ENCODE assay signal across 24 cellular contexts in genomic region chr10:3074985-3075600, GRCh38. TPM values are rescaled to one million over a fixed set of nuclear protein-coding genes. Genes with fewer than 3 reads are reported as not detected.
DNase-seq lines count a peak whose midpoint lies in the region; ATAC-seq, FAIRE-seq and TF ChIP-seq lines count a peak whose summit lies in the region.
"Had no signal": no experiment of that assay in that cellular context is flagged by ENCODE, and none has a peak within 500 bp of the region (broad histone marks: within the 10 kb centered on the region; RNA-seq: fewer than 3 reads in every experiment).

No MANE protein-coding gene starts in this region.

- FAIRE-seq in G401.6 (lab: Jason Lieb, UNC) (peak; percentile 21), small intestine (lab: Jason Lieb, UNC) (no peak)
- FAIRE-seq: A549, D721Med had no signal

- no peaks in the 10 kb centered on the region for H3K9me3 ChIP-seq in small intestine (ENCODE audit: control insufficient read depth, low read depth)
- H3K9me3 ChIP-seq: A549, HAP-1, SK-N-SH had no signal

- H3K9me3 Mint-ChIP-seq in brain (peaks cover 0 to 3% (median 0%) of the 10 kb centered on the region in 5 experiments), osteocyte (ENCODE audit: unreplicated experiment) (no peaks in the 10 kb centered on the region)

- H3K27ac Mint-ChIP-seq in brain (peak overlapping the region in 3 of 5 experiments; percentile 0 to 66 (median 4)), osteocyte (ENCODE audit: unreplicated experiment) (peak overlapping the region; percentile 69)
- H3K27ac Mint-ChIP-seq: B cell had no signal

- no peak for ATAC-seq in HG03354 (IDR thresholded peaks at IDR 0.05; ENCODE audit: poor library complexity, severe bottlenecking, unreplicated experiment)
- ATAC-seq: A549 had no signal

- no peak overlapping the region for H3K4me3 Mint-ChIP-seq in brain
- H3K4me3 Mint-ChIP-seq in osteocyte (ENCODE audit: unreplicated experiment), result no peak overlapping the region
- H3K4me3 Mint-ChIP-seq: B cell, CD14-positive monocyte had no signal

- no peak for DNase-seq in RWPE1 (ENCODE audit: low spot score)
- DNase-seq in osteocyte (ENCODE audit: extremely low spot score, unreplicated experiment), result no peak
- no peak for DNase-seq in NCI-H226
- no peak for DNase-seq in NCI-H1105 treated with DMSO at 0.1 percent for 48 hours (lab: John Stamatoyannopoulos, UW)
- no peak for DNase-seq in small intestine
- DNase-seq: DMS53, IMR-90, NCI-H1105, NCI-H2029 treated with DMSO at 0.1 percent for 48 hours, NCI-H2171 treated with DMSO at 0.1 percent for 48 hours, NCI-H446 treated with DMSO at 0.1 percent for 48 hours, NCI-H526 treated with DMSO at 0.1 percent for 48 hours, RPMI8226, SHP77 treated with DMSO at 0.1 percent for 48 hours, SK-N-SH had no signal

- CTCF ChIA-PET in RWPE1 (lab: Yijun Ruan, JAX), result interaction anchor here (0.7 kb wide), 1 partner anchor 46 kb away, joined by 4 read pairs; no protein-coding TSS in a partner anchor

- H3K36me3 ChIP-seq in small intestine (ENCODE audit: control insufficient read depth in 2 of 2, insufficient read depth in 2 of 2, low read length in 2 of 2), result peaks cover 0 to 4% of the 10 kb centered on the region in 2 donors

- POLR2A ChIA-PET in RWPE1 (lab: Yijun Ruan, JAX; ENCODE audit: low non-redundant PET), result no interaction called here

- H3K27ac ChIP-seq in RWPE1 (peak overlapping the region; percentile 55; the same call in 1 of the 2 replicates), small intestine (ENCODE audit: low read depth in 1 of 2, low read length in 1 of 2) (no peak overlapping the region)
- H3K27ac ChIP-seq: KMS-11 had no signal

- TF ChIP-seq CTCF in RWPE1 (conservative IDR thresholded peaks at IDR 0.05; ENCODE audit: low read depth), result no peak
- no peak for TF ChIP-seq CTCF in brain (conservative IDR thresholded peaks at IDR 0.05)
- no peak for TF ChIP-seq CTCF in osteocyte (IDR thresholded peaks at IDR 0.05)

- H3K4me1 Mint-ChIP-seq in brain (peaks cover 81% of the 10 kb centered on the region), osteocyte (ENCODE audit: unreplicated experiment) (peaks cover 78% of the 10 kb centered on the region)

- 85 to 86% (median 86%) methylated on average over 10 of the region's 10 CpGs for WGBS in small intestine, 3 donors

- H3K36me3 Mint-ChIP-seq in brain, result peaks cover 76% of the 10 kb centered on the region
- H3K36me3 Mint-ChIP-seq in osteocyte (ENCODE audit: unreplicated experiment), result peaks cover 19% of the 10 kb centered on the region

- H3K27me3 ChIP-seq in small intestine (ENCODE audit: control insufficient read depth in 2 of 2, insufficient read depth in 2 of 2, low read length in 2 of 2), result no peaks in the 10 kb centered on the region

- H3K27me3 Mint-ChIP-seq in brain, result no peaks in the 10 kb centered on the region
- H3K27me3 Mint-ChIP-seq in osteocyte (ENCODE audit: unreplicated experiment), result no peaks in the 10 kb centered on the region
- H3K27me3 Mint-ChIP-seq: B cell had no signal

- H3K4me3 ChIP-seq in small intestine (ENCODE audit: low read depth in 1 of 2, low read length in 2 of 2), result no peak overlapping the region
- H3K4me3 ChIP-seq: A549, HAP-1 had no signal

- peaks cover 3 to 6% of the 10 kb centered on the region in 2 donors for H3K4me1 ChIP-seq in small intestine (ENCODE audit: control insufficient read depth in 2 of 2, insufficient read depth in 1 of 2, low read depth in 1 of 2, low read length in 1 of 2)

RNA-seq across cellular contexts. Expression of gene PFKP, which starts 7.7 kb away (rescaled TPM):
- 167 TPM for polyA plus RNA-seq in brain (ENCODE audit: insufficient read depth, low read depth, low replicate concordance)
- total RNA-seq in osteocyte, result 150 and 158 TPM in 2 replicates
- 100 to 1,000 TPM in 1 of 3 donors, 10 to 100 TPM in 2; 57.1 to 154 (median 90.8) TPM for polyA plus RNA-seq in small intestine
